Comparison of ENCODE assay signal across 1 cellular context in the genomic region with DNA sequence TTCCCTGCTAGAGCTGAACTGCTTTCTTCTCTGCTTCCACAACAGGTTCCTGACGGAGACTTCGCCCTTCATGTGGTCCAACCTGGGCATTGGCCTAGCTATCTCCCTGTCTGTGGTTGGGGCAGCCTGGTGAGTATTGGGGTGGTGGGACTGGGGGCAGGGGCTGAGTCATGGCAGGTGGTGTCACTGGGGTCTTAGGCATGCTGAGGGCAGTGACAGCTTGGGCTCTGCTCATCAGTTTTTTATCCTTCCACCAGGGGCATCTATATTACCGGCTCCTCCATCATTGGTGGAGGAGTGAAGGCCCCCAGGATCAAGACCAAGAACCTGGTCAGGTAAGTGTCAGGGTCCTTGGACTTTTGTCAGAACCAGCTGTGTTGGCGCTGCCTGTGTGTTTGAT.
TF ChIP-seq lines count a peak whose summit lies in the region.

No MANE protein-coding gene starts in this region.

TF ChIP-seq in liver, 16 proteins besides CTCF, POLR2A, EP300 and RAD21:
- TF ChIP-seq, protein P1, sequence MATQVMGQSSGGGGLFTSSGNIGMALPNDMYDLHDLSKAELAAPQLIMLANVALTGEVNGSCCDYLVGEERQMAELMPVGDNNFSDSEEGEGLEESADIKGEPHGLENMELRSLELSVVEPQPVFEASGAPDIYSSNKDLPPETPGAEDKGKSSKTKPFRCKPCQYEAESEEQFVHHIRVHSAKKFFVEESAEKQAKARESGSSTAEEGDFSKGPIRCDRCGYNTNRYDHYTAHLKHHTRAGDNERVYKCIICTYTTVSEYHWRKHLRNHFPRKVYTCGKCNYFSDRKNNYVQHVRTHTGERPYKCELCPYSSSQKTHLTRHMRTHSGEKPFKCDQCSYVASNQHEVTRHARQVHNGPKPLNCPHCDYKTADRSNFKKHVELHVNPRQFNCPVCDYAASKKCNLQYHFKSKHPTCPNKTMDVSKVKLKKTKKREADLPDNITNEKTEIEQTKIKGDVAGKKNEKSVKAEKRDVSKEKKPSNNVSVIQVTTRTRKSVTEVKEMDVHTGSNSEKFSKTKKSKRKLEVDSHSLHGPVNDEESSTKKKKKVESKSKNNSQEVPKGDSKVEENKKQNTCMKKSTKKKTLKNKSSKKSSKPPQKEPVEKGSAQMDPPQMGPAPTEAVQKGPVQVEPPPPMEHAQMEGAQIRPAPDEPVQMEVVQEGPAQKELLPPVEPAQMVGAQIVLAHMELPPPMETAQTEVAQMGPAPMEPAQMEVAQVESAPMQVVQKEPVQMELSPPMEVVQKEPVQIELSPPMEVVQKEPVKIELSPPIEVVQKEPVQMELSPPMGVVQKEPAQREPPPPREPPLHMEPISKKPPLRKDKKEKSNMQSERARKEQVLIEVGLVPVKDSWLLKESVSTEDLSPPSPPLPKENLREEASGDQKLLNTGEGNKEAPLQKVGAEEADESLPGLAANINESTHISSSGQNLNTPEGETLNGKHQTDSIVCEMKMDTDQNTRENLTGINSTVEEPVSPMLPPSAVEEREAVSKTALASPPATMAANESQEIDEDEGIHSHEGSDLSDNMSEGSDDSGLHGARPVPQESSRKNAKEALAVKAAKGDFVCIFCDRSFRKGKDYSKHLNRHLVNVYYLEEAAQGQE (IDR thresholded peaks at IDR 0.05): no peak
- no peak for TF ChIP-seq NR2F2 (IDR thresholded peaks at IDR 0.05)
- no peak for TF ChIP-seq FOXA1 (IDR thresholded peaks at IDR 0.05)
- TF ChIP-seq JUND (IDR thresholded peaks at IDR 0.05): no peak
- no peak for TF ChIP-seq HNF4G (IDR thresholded peaks at IDR 0.05)
- no peak for TF ChIP-seq HNF4A (conservative IDR thresholded peaks at IDR 0.05)
- no peak for TF ChIP-seq FOXA2 (IDR thresholded peaks at IDR 0.05)
- TF ChIP-seq, protein P2, sequence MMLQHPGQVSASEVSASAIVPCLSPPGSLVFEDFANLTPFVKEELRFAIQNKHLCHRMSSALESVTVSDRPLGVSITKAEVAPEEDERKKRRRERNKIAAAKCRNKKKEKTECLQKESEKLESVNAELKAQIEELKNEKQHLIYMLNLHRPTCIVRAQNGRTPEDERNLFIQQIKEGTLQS (IDR thresholded peaks at IDR 0.05): no peak
- TF ChIP-seq GABPA (IDR thresholded peaks at IDR 0.05 in 1 of 2, conservative IDR thresholded peaks at IDR 0.05 in 1 of 2): no peak
- TF ChIP-seq YY1 (IDR thresholded peaks at IDR 0.05): no peak
- TF ChIP-seq, protein P3, sequence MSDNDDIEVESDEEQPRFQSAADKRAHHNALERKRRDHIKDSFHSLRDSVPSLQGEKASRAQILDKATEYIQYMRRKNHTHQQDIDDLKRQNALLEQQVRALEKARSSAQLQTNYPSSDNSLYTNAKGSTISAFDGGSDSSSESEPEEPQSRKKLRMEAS (IDR thresholded peaks at IDR 0.05): no peak
- TF ChIP-seq TAF1 (conservative IDR thresholded peaks at IDR 0.05): no peak
